Comparison of ENCODE assay signal across 8 cellular contexts in the genomic region with DNA sequence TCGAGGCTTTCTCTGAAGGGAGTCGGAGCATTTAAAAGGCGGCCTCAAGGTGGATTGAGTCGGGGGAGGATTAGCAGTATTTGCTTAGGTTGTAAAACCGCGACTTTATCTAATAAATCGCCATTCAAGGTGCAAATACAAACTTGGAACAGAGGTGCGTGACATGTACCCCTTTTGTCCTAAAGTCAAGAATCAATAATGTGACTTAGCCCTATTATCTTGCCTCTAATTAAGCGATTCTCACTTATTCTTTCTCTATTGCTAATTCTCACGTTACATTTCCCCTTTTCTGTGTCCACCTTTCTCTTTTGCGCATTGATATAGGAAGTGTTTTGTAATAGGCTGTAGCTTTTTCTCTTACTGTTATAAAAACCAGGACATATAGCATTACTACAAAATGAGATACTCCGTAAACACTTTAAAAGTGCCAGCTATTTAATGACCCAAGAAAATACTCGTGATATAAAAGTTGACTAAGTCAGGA. TPM values are rescaled to one million over a fixed set of nuclear protein-coding genes. Genes with fewer than 3 reads are reported as not detected.
DNase-seq lines count a peak whose midpoint lies in the region; ATAC-seq and TF ChIP-seq lines count a peak whose summit lies in the region.

No MANE protein-coding gene starts in this region.

- no peaks in the 10 kb centered on the region for H3K9me3 ChIP-seq in WERI-Rb-1 (ENCODE audit: severe bottlenecking)
- no peaks in the 10 kb centered on the region for H3K9me3 ChIP-seq in right lobe of liver

- H3K27me3 ChIP-seq in WERI-Rb-1 (ENCODE audit: insufficient read depth, low read depth, severe bottlenecking) (no peaks in the 10 kb centered on the region), right lobe of liver (no peaks in the 10 kb centered on the region)

- no peak overlapping the region for H3K27ac Mint-ChIP-seq in activated naive CD8-positive, alpha-beta T cell treated with anti-CD3 and anti-CD28 coated beads for 36 hours
- H3K27ac Mint-ChIP-seq in activated CD4-positive, alpha-beta T cell treated with anti-CD3 and anti-CD28 coated beads for 36 hours = no peak overlapping the region
- no peak overlapping the region for H3K27ac Mint-ChIP-seq in natural killer cell

- POLR2A ChIA-PET in activated CD4-positive, alpha-beta T cell treated with anti-CD3 and anti-CD28 coated beads for 36 hours (lab: Charles Lee) = interaction anchor here (0.6 to 2.3 kb wide), 4 partner anchors 17 to 82 kb away, joined by 3 to 7 read pairs (median 4); partner anchors contain the start of gene COX7A2

- H3K4me1 ChIP-seq in right lobe of liver = peaks cover 0 to 36% (median 14%) of the 10 kb centered on the region in 4 donors

- no peaks in the 10 kb centered on the region for H3K27me3 Mint-ChIP-seq in activated naive CD8-positive, alpha-beta T cell treated with anti-CD3 and anti-CD28 coated beads for 36 hours
- H3K27me3 Mint-ChIP-seq in activated CD4-positive, alpha-beta T cell treated with anti-CD3 and anti-CD28 coated beads for 36 hours = no peaks in the 10 kb centered on the region
- no peaks in the 10 kb centered on the region for H3K27me3 Mint-ChIP-seq in natural killer cell (ENCODE audit: low read depth in 2 of 2)

- H3K4me3 ChIP-seq in WERI-Rb-1 (ENCODE audit: low read depth, low read length) = peak overlapping the region; percentile 98
- peak overlapping the region; percentile 69 to 92 (median 83) for H3K4me3 ChIP-seq in right lobe of liver

- no peak for TF ChIP-seq POLR2A in right lobe of liver (IDR thresholded peaks at IDR 0.05)

- CTCF ChIA-PET in activated CD4-positive, alpha-beta T cell treated with anti-CD3 and anti-CD28 coated beads for 36 hours (lab: Charles Lee) = interaction anchor here (0.9 to 2.3 kb wide), 5 partner anchors 10 to 41 kb away, joined by 3 to 18 read pairs (median 4); no protein-coding TSS in a partner anchor

- peaks cover 5% of the 10 kb centered on the region for H3K36me3 ChIP-seq in WERI-Rb-1
- no peaks in the 10 kb centered on the region for H3K36me3 ChIP-seq in right lobe of liver

- DNase-seq in WERI-Rb-1 (no peak), right lobe of liver (no peak), natural killer cell (no peak)
- DNase-seq in activated naive CD8-positive, alpha-beta T cell treated with anti-CD3 and anti-CD28 coated beads for 36 hours = no peak
- DNase-seq in activated T-cell treated with anti-CD3 and anti-CD28 coated beads, Interleukin-2, amount 50 U/mL, for 1 hour = no peak
- DNase-seq in activated CD4-positive, alpha-beta T cell treated with anti-CD3 and anti-CD28 coated beads for 36 hours = no peak

- no peaks in the 10 kb centered on the region for H3K9me3 Mint-ChIP-seq in activated naive CD8-positive, alpha-beta T cell treated with anti-CD3 and anti-CD28 coated beads for 36 hours
- no peaks in the 10 kb centered on the region for H3K9me3 Mint-ChIP-seq in activated CD4-positive, alpha-beta T cell treated with anti-CD3 and anti-CD28 coated beads for 36 hours (ENCODE audit: low read depth)
- no peaks in the 10 kb centered on the region for H3K9me3 Mint-ChIP-seq in natural killer cell

- TF ChIP-seq CTCF in WERI-Rb-1 (IDR thresholded peaks at IDR 0.05; ENCODE audit: low read depth, low read length) = no peak
- TF ChIP-seq CTCF in right lobe of liver (IDR thresholded peaks at IDR 0.05) = no peak
- TF ChIP-seq CTCF in natural killer cell (IDR thresholded peaks at IDR 0.05) = no peak

- ATAC-seq in GM18498 (IDR thresholded peaks at IDR 0.05; ENCODE audit: unreplicated experiment) (peak; percentile 14), HG02973 (IDR thresholded peaks at IDR 0.05; ENCODE audit: unreplicated experiment) (peak; percentile 6), right lobe of liver (peak in 2 of 4 donors; percentile 1 to 4), natural killer cell (no peak)
- ATAC-seq in activated CD4-positive, alpha-beta T cell treated with anti-CD3 and anti-CD28 coated beads for 36 hours = no peak

- H3K27ac ChIP-seq in WERI-Rb-1 (peak overlapping the region; percentile 85), right lobe of liver (peak overlapping the region; percentile 49 to 64 (median 56))

- no peak overlapping the region for H3K4me3 Mint-ChIP-seq in activated naive CD8-positive, alpha-beta T cell treated with anti-CD3 and anti-CD28 coated beads for 36 hours
- no peak overlapping the region for H3K4me3 Mint-ChIP-seq in activated CD4-positive, alpha-beta T cell treated with anti-CD3 and anti-CD28 coated beads for 36 hours
- H3K4me3 Mint-ChIP-seq in natural killer cell = no peak overlapping the region

- intact Hi-C loops in right lobe of liver (cut with DNase I) (no loop called here), natural killer cell (cut with micrococcal nuclease) (loop anchor here (2.0 kb wide), 3 partner anchors 16 to 1630 kb away; no protein-coding TSS in a partner anchor)
- intact Hi-C loops in activated CD4-positive, alpha-beta T cell treated with anti-CD3 and anti-CD28 coated beads for 36 hours (cut with DNase I, micrococcal nuclease) = loop anchor here (2.0 to 10.0 kb wide), 4 partner anchors 18 to 1700 kb away; partner anchors contain the start of gene SENP6 (in 1 of the 2)

- 0% methylated on average over 13 of the region's 13 CpGs for WGBS in right lobe of liver (ENCODE audit: insufficient coverage, low coverage, low lambda C conversion rate, missing lambda C conversion rate)

- peaks cover 18% of the 10 kb centered on the region for H3K36me3 Mint-ChIP-seq in activated naive CD8-positive, alpha-beta T cell treated with anti-CD3 and anti-CD28 coated beads for 36 hours
- H3K36me3 Mint-ChIP-seq in activated CD4-positive, alpha-beta T cell treated with anti-CD3 and anti-CD28 coated beads for 36 hours (ENCODE audit: low read depth) = peaks cover 8% of the 10 kb centered on the region
- H3K36me3 Mint-ChIP-seq in natural killer cell = no peaks in the 10 kb centered on the region

- H3K4me1 Mint-ChIP-seq in activated naive CD8-positive, alpha-beta T cell treated with anti-CD3 and anti-CD28 coated beads for 36 hours = peaks cover 41% of the 10 kb centered on the region
- H3K4me1 Mint-ChIP-seq in activated CD4-positive, alpha-beta T cell treated with anti-CD3 and anti-CD28 coated beads for 36 hours = peaks cover 44% of the 10 kb centered on the region
- peaks cover 18 to 20% of the 10 kb centered on the region in 2 donors for H3K4me1 Mint-ChIP-seq in natural killer cell

RNA-seq across cellular contexts. Expression of gene TMEM30A, which starts 0.6 kb away (rescaled TPM):
- 10 to 100 TPM; 40.1 to 66.8 (median 62.2) TPM for total RNA-seq in right lobe of liver
- 10 to 100 TPM; 38.8 to 40.4 TPM for total RNA-seq in activated naive CD8-positive, alpha-beta T cell treated with anti-CD3 and anti-CD28 coated beads for 36 hours
- total RNA-seq in activated CD4-positive, alpha-beta T cell treated with anti-CD3 and anti-CD28 coated beads for 36 hours = 10 to 100 TPM; 23.4 to 44.3 TPM
- total RNA-seq in natural killer cell = 10 to 100 TPM; 43.8 to 72.0 (median 60.7) TPM

RNA-seq across cellular contexts. Expression of gene COX7A2, which starts 41.6 kb away (rescaled TPM):
- total RNA-seq in right lobe of liver (100 to 1,000 TPM; 159 to 345 (median 218) TPM), natural killer cell (100 to 1,000 TPM; 161 to 215 (median 166) TPM)
- 100 to 1,000 TPM; 489 to 495 TPM for total RNA-seq in activated naive CD8-positive, alpha-beta T cell treated with anti-CD3 and anti-CD28 coated beads for 36 hours
- total RNA-seq in activated CD4-positive, alpha-beta T cell treated with anti-CD3 and anti-CD28 coated beads for 36 hours = 100 to 1,000 TPM; 468 to 520 TPM

Comparison
In these comparisons a context has a peak if more than half of its experiments do, and no peak if none do; other contexts are left out.
1. ATAC-seq: peak in GM18498 (single experiment) and HG02973 (single experiment); none in activated CD4-positive, alpha-beta T cell treated with anti-CD3 and anti-CD28 coated beads for 36 hours (single experiment) and natural killer cell (0 of 3).
2. intact Hi-C loops: an anchor here in activated CD4-positive, alpha-beta T cell treated with anti-CD3 and anti-CD28 coated beads for 36 hours (2.0 to 10.0 kb wide) and natural killer cell (2.0 kb wide); none called in right lobe of liver.